ENCODE assay signal across 23 cellular contexts in genomic region chr11:59028105-59028504, GRCh38. TPM values are rescaled to one million over a fixed set of nuclear protein-coding genes. Genes with fewer than 3 reads are reported as not detected.
"Had no signal": no experiment of that assay in that cellular context is flagged by ENCODE, and none has a peak within 500 bp of the region (broad histone marks: within the 10 kb centered on the region; RNA-seq: fewer than 3 reads in every experiment).

No MANE protein-coding gene starts in this region.

- FAIRE-seq: colon, RCC 7860, TTC549 had no signal

- ATAC-seq: activated T-cell treated with anti-CD3 and anti-CD28 coated beads, Interleukin-2, amount 50 U/mL, for 4 hours; PC-3; T-helper 17 cell had no signal

- DNase-seq: activated CD4-positive, alpha-beta memory T cell treated with anti-CD3 and anti-CD28 coated beads for 36 hours; activated CD4-positive, alpha-beta T cell treated with anti-CD3 and anti-CD28 coated beads, Interleukin-2, amount 10 ng/mL, durations not matched to agents 7 days and 5 days; activated CD4-positive, CD25-positive, alpha-beta regulatory T cell; activated CD8-positive, alpha-beta memory T cell treated with anti-CD3 and anti-CD28 coated beads for 24 hours; activated effector memory CD4-positive, alpha-beta T cell treated with anti-CD3 and anti-CD28 coated beads, Interleukin-2, amount 50 U/mL, for 16 hours; activated naive CD4-positive, alpha-beta T cell treated with Interleukin-2 at 50 U/mL for 16 hours; activated T-cell treated with anti-CD3 and anti-CD28 coated beads, Interleukin-2, amount 50 U/mL, for 4 hours; cerebellar nuclear complex; NCI-H1105 treated with DMSO at 0.1 percent for 48 hours; NCI-H1436 treated with DMSO at 0.1 percent for 48 hours; NCI-H187; NCI-H2081; NCI-H510A treated with DMSO at 0.1 percent for 48 hours; NCI-H69; PC-3; SHP77; T-helper 17 cell; T-helper 9 cell had no signal

RNA-seq across cellular contexts. Expression of gene GLYATL1B, which starts 58.0 kb away (rescaled TPM):
- total RNA-seq: activated CD4-positive, alpha-beta memory T cell treated with anti-CD3 and anti-CD28 coated beads for 36 hours; activated CD4-positive, alpha-beta T cell treated with anti-CD3 and anti-CD28 coated beads, Interleukin-2, amount 10 ng/mL, durations not matched to agents 7 days and 5 days; activated T-cell treated with anti-CD3 and anti-CD28 coated beads, Interleukin-2, amount 50 U/mL, for 4 hours; cardiac septum; PC-3; SK-MEL-5; T-helper 17 cell had no signal
